ENCODE assay signal across 8 cellular contexts in the genomic region with DNA sequence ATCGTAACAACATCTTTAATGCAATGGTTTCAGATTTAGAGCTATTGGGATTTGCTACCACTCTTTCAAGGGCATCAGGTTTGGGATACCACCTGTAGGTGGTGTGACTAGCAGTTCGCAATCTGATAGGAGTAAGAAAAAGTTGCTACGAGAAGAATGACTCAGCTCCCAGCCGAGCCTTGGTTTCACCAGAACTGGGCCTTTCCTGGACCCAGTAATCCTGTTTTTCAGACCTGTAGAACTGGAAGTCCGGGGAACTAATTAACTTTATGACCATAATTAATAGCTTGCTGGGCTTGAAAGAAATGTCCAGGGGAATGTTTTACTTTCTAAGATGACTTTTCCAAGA. TPM values are rescaled to one million over a fixed set of nuclear protein-coding genes. Genes with fewer than 3 reads are reported as not detected.
A peak's percentile ranks its signal among the peaks of the same experiment; 100 is the strongest.
DNase-seq lines count a peak whose midpoint lies in the region; TF ChIP-seq lines count a peak whose summit lies in the region.

No MANE protein-coding gene starts in this region.

- peaks cover 35% of the 10 kb centered on the region for H3K36me3 Mint-ChIP-seq in activated CD4-positive, alpha-beta memory T cell treated with anti-CD3 and anti-CD28 coated beads, Interleukin-2, amount 10 ng/mL, durations not matched to agents 7 days and 5 days (ENCODE audit: low read depth)
- H3K36me3 Mint-ChIP-seq in nephron (ENCODE audit: low read depth): peaks cover 23% of the 10 kb centered on the region

- TF ChIP-seq CTCF in AG09309 (IDR thresholded peaks at IDR 0.05; ENCODE audit: control insufficient read depth, insufficient read depth, low read depth, low read length, missing control alignments) (peak; percentile 45), GM13976 (IDR thresholded peaks at IDR 0.05; ENCODE audit: borderline replicate concordance, control extremely low read depth, extremely low read depth, insufficient read depth, missing control alignments) (no peak), fibroblast of pulmonary artery (IDR thresholded peaks at IDR 0.05; ENCODE audit: low read length, missing control alignments) (peak; percentile 42), nephron (IDR thresholded peaks at IDR 0.05; ENCODE audit: unreplicated experiment in 3 of 3) (peak in 2 of 3 experiments; percentile 22 to 39), vagina (IDR thresholded peaks at IDR 0.05) (no peak)

- peaks cover 11% of the 10 kb centered on the region for H3K27me3 Mint-ChIP-seq in activated CD4-positive, alpha-beta memory T cell treated with anti-CD3 and anti-CD28 coated beads, Interleukin-2, amount 10 ng/mL, durations not matched to agents 7 days and 5 days
- H3K27me3 Mint-ChIP-seq in nephron (ENCODE audit: low read depth): peaks cover 6% of the 10 kb centered on the region

- POLR2A ChIA-PET in activated CD4-positive, alpha-beta memory T cell treated with anti-CD3 and anti-CD28 coated beads, Interleukin-2, amount 10 ng/mL, durations not matched to agents 7 days and 5 days (lab: Charles Lee): interaction anchor here (1.0 to 5.6 kb wide), 7 partner anchors 9 to 272 kb away, joined by 3 to 88 read pairs (median 4); a partner anchor contains a TSS

- peak overlapping the region; percentile 69 for H3K27ac Mint-ChIP-seq in activated CD4-positive, alpha-beta memory T cell treated with anti-CD3 and anti-CD28 coated beads, Interleukin-2, amount 10 ng/mL, durations not matched to agents 7 days and 5 days
- peak overlapping the region; percentile 80 to 92 (median 91) for H3K27ac Mint-ChIP-seq in nephron

- H3K4me1 Mint-ChIP-seq in activated CD4-positive, alpha-beta memory T cell treated with anti-CD3 and anti-CD28 coated beads, Interleukin-2, amount 10 ng/mL, durations not matched to agents 7 days and 5 days: peaks cover 25% of the 10 kb centered on the region
- peaks cover 17% of the 10 kb centered on the region for H3K4me1 Mint-ChIP-seq in nephron

- intact Hi-C loops in vagina (cut with DNase I): no loop called here

- H3K4me3 ChIP-seq in AG09309 (ENCODE audit: control insufficient read depth, low read depth, low read length): peak overlapping the region; percentile 84
- H3K4me3 ChIP-seq in Jurkat, Clone E6-1 (ENCODE audit: low read length): peak overlapping the region; percentile 71
- peak overlapping the region; percentile 93 for H3K4me3 ChIP-seq in fibroblast of pulmonary artery (replicated peaks; ENCODE audit: low read depth, low read length)
- H3K4me3 ChIP-seq in vagina: peak overlapping the region; percentile 67 to 70

- in situ Hi-C loops in GM13976 (cut with MboI; ENCODE audit: low sequenced_read_pairs, unreplicated experiment): no loop called here

- CTCF ChIA-PET in activated CD4-positive, alpha-beta memory T cell treated with anti-CD3 and anti-CD28 coated beads, Interleukin-2, amount 10 ng/mL, durations not matched to agents 7 days and 5 days (lab: Charles Lee): interaction anchor here (0.6 to 5.5 kb wide), 17 partner anchors 9 to 773 kb away, joined by 3 to 41 read pairs (median 4); a partner anchor contains a TSS

- H3K4me3 Mint-ChIP-seq in activated CD4-positive, alpha-beta memory T cell treated with anti-CD3 and anti-CD28 coated beads, Interleukin-2, amount 10 ng/mL, durations not matched to agents 7 days and 5 days: peak overlapping the region; percentile 88
- H3K4me3 Mint-ChIP-seq in nephron: peak overlapping the region; percentile 93 to 97 (median 97)

- H3K9me3 Mint-ChIP-seq in activated CD4-positive, alpha-beta memory T cell treated with anti-CD3 and anti-CD28 coated beads, Interleukin-2, amount 10 ng/mL, durations not matched to agents 7 days and 5 days: no peaks in the 10 kb centered on the region
- no peaks in the 10 kb centered on the region for H3K9me3 Mint-ChIP-seq in nephron

- H3K4me1 ChIP-seq in vagina: peaks cover 27% of the 10 kb centered on the region

- no peak for TF ChIP-seq POLR2A in vagina (IDR thresholded peaks at IDR 0.05)

- H3K9me3 ChIP-seq in vagina: no peaks in the 10 kb centered on the region

- H3K27ac ChIP-seq in vagina: peak overlapping the region; percentile 93

- H3K36me3 ChIP-seq in vagina: peaks cover 0 to 22% of the 10 kb centered on the region in 2 donors

- H3K27me3 ChIP-seq in vagina: no peaks in the 10 kb centered on the region

- DNase-seq in AG09309 (ENCODE audit: low read depth): no peak
- DNase-seq in GM13976 (ENCODE audit: low spot score): peak; percentile 50
- peak; percentile 32 for DNase-seq in Jurkat, Clone E6-1 (ENCODE audit: low read depth, low spot score)
- DNase-seq in activated CD4-positive, alpha-beta memory T cell treated with anti-CD3 and anti-CD28 coated beads, Interleukin-2, amount 10 ng/mL, durations not matched to agents 7 days and 5 days: peak; percentile 45
- peak; percentile 61 for DNase-seq in fibroblast of pulmonary artery (ENCODE audit: low read depth)
- DNase-seq in vagina (ENCODE audit: extremely low spot score in 2 of 2): no peak
- no peak for DNase-seq in SKM-1 (lab: John Stamatoyannopoulos, UW; ENCODE audit: unreplicated experiment)

RNA-seq across cellular contexts. Expression of a gene that starts 0.8 kb away (rescaled TPM):
- 11.3 TPM for polyA plus RNA-seq in Jurkat, Clone E6-1 (2012; ENCODE audit: insufficient read depth, insufficient read length)
- 10 to 100 TPM; 16.7 to 20.7 TPM for total RNA-seq in activated CD4-positive, alpha-beta memory T cell treated with anti-CD3 and anti-CD28 coated beads, Interleukin-2, amount 10 ng/mL, durations not matched to agents 7 days and 5 days
- total RNA-seq in vagina: 31.9 TPM

RNA-seq across cellular contexts. Expression of a gene that starts 9.8 kb away (rescaled TPM):
- 267 TPM for polyA plus RNA-seq in Jurkat, Clone E6-1 (2012; ENCODE audit: insufficient read depth, insufficient read length)
- 100 to 1,000 TPM; 160 to 167 TPM for total RNA-seq in activated CD4-positive, alpha-beta memory T cell treated with anti-CD3 and anti-CD28 coated beads, Interleukin-2, amount 10 ng/mL, durations not matched to agents 7 days and 5 days
- total RNA-seq in vagina: 145 TPM

RNA-seq across cellular contexts. Expression of a gene that starts 45.3 kb away (rescaled TPM):
- not detected for polyA plus RNA-seq in Jurkat, Clone E6-1 (2012; ENCODE audit: insufficient read depth, insufficient read length)
- not detected for total RNA-seq in activated CD4-positive, alpha-beta memory T cell treated with anti-CD3 and anti-CD28 coated beads, Interleukin-2, amount 10 ng/mL, durations not matched to agents 7 days and 5 days
- total RNA-seq in vagina: not detected

Comparison
In these comparisons a context has a peak if more than half of its experiments do, and no peak if none do; other contexts are left out.
1. DNase-seq: peak in GM13976 (single experiment), Jurkat, Clone E6-1 (single experiment), activated CD4-positive, alpha-beta memory T cell treated with anti-CD3 and anti-CD28 coated beads, Interleukin-2, amount 10 ng/mL, durations not matched to agents 7 days and 5 days (single experiment) and fibroblast of pulmonary artery (single experiment); none in AG09309 (single experiment), vagina (0 of 2) and SKM-1 (single experiment).
2. CTCF ChIP-seq: peak in AG09309 (single experiment), fibroblast of pulmonary artery (single experiment) and nephron (2 of 3); none in GM13976 (single experiment) and vagina (0 of 3).
3. Peak in every context shown above with its lines, with median percentiles within 50 percentile points of each other: H3K4me3 ChIP-seq.